In the genomic region with DNA sequence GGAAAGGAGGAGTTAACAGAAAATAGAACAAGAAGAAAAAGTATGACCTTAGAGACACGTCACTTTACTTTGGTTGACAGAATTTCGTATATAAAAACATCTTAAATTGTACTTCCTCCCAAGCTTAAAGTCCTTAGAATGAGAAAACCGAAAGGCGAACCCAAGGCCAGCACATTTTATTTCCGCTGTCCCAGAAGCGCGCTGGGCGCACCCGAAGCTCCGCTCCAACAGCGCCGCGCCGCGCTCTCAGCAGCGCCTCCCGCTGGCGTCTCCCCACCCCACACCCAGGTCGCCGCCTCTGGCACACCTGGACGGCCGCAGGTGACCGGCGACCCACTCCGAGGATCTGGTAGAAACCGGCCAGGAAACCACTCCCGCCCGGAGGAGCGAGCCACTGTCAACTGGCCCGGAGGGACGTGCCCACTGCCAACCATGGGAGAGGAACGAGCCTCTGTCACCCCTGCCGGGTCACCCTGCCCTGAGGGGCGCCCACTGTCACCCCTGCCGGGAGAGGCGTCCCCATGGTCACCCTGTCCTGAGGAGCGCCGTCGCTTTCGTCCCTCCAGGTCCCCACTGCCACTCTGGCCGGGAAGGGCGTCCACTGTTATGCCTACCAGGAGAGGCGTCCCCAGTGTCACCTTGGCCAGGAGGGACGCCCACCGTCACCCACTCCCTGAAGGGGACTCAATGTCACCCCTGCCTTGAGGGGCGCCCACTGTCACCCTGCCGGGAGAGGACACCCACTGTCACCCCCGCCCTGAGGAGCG, we compare ENCODE assay signal across 8 cellular contexts. TPM values are rescaled to one million over a fixed set of nuclear protein-coding genes. Genes with fewer than 3 reads are reported as not detected.
DNase-seq lines count a peak whose midpoint lies in the region; ATAC-seq and TF ChIP-seq lines count a peak whose summit lies in the region.

No MANE protein-coding gene starts in this region.

- H3K27me3 ChIP-seq in endocrine pancreas (ENCODE audit: control insufficient read depth, insufficient read depth, low read length): no peaks in the 10 kb centered on the region

- ATAC-seq in GM18873 (IDR thresholded peaks at IDR 0.05; ENCODE audit: low FRiP score, unreplicated experiment) (peak; percentile 38), HG03108 (IDR thresholded peaks at IDR 0.05; ENCODE audit: unreplicated experiment) (peak; percentile 50), mucosa of descending colon (peak; percentile 80)

- DNase-seq in AG20443 (ENCODE audit: low spot score): peak; percentile 75
- DNase-seq in NCI-H526 treated with DMSO at 0.1 percent for 48 hours (lab: John Stamatoyannopoulos, UW): peak; percentile 66
- DNase-seq in activated CD4-positive, alpha-beta memory T cell treated with anti-CD3 and anti-CD28 coated beads, Interleukin-2, amount 10 ng/mL, durations not matched to agents 7 days and 5 days: peak; percentile 80
- DNase-seq in mucosa of descending colon: peak; percentile 93 to 97 (median 94)
- peak; percentile 28 to 36 for DNase-seq in stimulated activated CD8-positive, alpha-beta memory T cell treated with anti-CD3 and anti-CD28 coated beads, Interleukin-4, amount 100 ng/mL, for 4 hours (ENCODE audit: low read depth in 2 of 2, low spot score in 1 of 2)

- no peaks in the 10 kb centered on the region for H3K9me3 Mint-ChIP-seq in activated CD4-positive, alpha-beta memory T cell treated with anti-CD3 and anti-CD28 coated beads, Interleukin-2, amount 10 ng/mL, durations not matched to agents 7 days and 5 days

- H3K36me3 ChIP-seq in endocrine pancreas (ENCODE audit: control insufficient read depth, insufficient read depth, low read length): no peaks in the 10 kb centered on the region
- no peaks in the 10 kb centered on the region for H3K36me3 ChIP-seq in mucosa of descending colon (ENCODE audit: low read depth)

- TF ChIP-seq CTCF in mucosa of descending colon (IDR thresholded peaks at IDR 0.05): peak; percentile 90

- peaks cover 3% of the 10 kb centered on the region for H3K4me1 ChIP-seq in endocrine pancreas (ENCODE audit: control insufficient read depth, insufficient read depth, low read length)
- H3K4me1 ChIP-seq in mucosa of descending colon (ENCODE audit: low read depth): no peaks in the 10 kb centered on the region

- intact Hi-C loops in mucosa of descending colon (cut with DNase I, micrococcal nuclease): loop anchor here in 1 of 2 donors (10.0 kb wide), 1 partner anchor 47 kb away; no protein-coding TSS in a partner anchor

- H3K9ac ChIP-seq in endocrine pancreas (ENCODE audit: control insufficient read depth, insufficient read depth, low read length): peak overlapping the region; percentile 15

- H3K36me3 Mint-ChIP-seq in activated CD4-positive, alpha-beta memory T cell treated with anti-CD3 and anti-CD28 coated beads, Interleukin-2, amount 10 ng/mL, durations not matched to agents 7 days and 5 days (ENCODE audit: low read depth): no peaks in the 10 kb centered on the region

- peak overlapping the region; percentile 91 for H3K4me3 Mint-ChIP-seq in activated CD4-positive, alpha-beta memory T cell treated with anti-CD3 and anti-CD28 coated beads, Interleukin-2, amount 10 ng/mL, durations not matched to agents 7 days and 5 days

- POLR2A ChIA-PET in activated CD4-positive, alpha-beta memory T cell treated with anti-CD3 and anti-CD28 coated beads, Interleukin-2, amount 10 ng/mL, durations not matched to agents 7 days and 5 days (lab: Charles Lee): interaction anchor here (0.5 to 1.3 kb wide), 6 partner anchors 35 to 582 kb away, joined by 3 to 8 read pairs (median 4); a partner anchor contains a TSS

- H3K4me3 ChIP-seq in endocrine pancreas (ENCODE audit: control insufficient read depth, insufficient read depth, low read length): peak overlapping the region; percentile 97
- H3K4me3 ChIP-seq in mucosa of descending colon: peak overlapping the region; percentile 92

- H3K27me3 Mint-ChIP-seq in activated CD4-positive, alpha-beta memory T cell treated with anti-CD3 and anti-CD28 coated beads, Interleukin-2, amount 10 ng/mL, durations not matched to agents 7 days and 5 days: no peaks in the 10 kb centered on the region

- H3K4me1 Mint-ChIP-seq in activated CD4-positive, alpha-beta memory T cell treated with anti-CD3 and anti-CD28 coated beads, Interleukin-2, amount 10 ng/mL, durations not matched to agents 7 days and 5 days: peaks cover 19% of the 10 kb centered on the region

- CTCF ChIA-PET in activated CD4-positive, alpha-beta memory T cell treated with anti-CD3 and anti-CD28 coated beads, Interleukin-2, amount 10 ng/mL, durations not matched to agents 7 days and 5 days (lab: Charles Lee): interaction anchor here (0.6 to 4.5 kb wide), 41 partner anchors 8 to 273 kb away, joined by 3 to 38 read pairs (median 5); a partner anchor contains a TSS

- peak overlapping the region; percentile 80 for H3K27ac Mint-ChIP-seq in activated CD4-positive, alpha-beta memory T cell treated with anti-CD3 and anti-CD28 coated beads, Interleukin-2, amount 10 ng/mL, durations not matched to agents 7 days and 5 days

- no peaks in the 10 kb centered on the region for H3K9me3 ChIP-seq in endocrine pancreas (ENCODE audit: control insufficient read depth, low read length)
- H3K9me3 ChIP-seq in mucosa of descending colon: no peaks in the 10 kb centered on the region

RNA-seq across cellular contexts. Expression of a gene that starts 0.8 kb away (rescaled TPM):
- total RNA-seq in activated CD4-positive, alpha-beta memory T cell treated with anti-CD3 and anti-CD28 coated beads, Interleukin-2, amount 10 ng/mL, durations not matched to agents 7 days and 5 days: 10 to 100 TPM; 23.0 to 24.1 TPM
- total RNA-seq in mucosa of descending colon: 100 to 1,000 TPM in 2 of 3 donors, 10 to 100 TPM in 1; 75.0 to 139 (median 117) TPM

RNA-seq across cellular contexts. Expression of a gene that starts 39.6 kb away (rescaled TPM):
- total RNA-seq in activated CD4-positive, alpha-beta memory T cell treated with anti-CD3 and anti-CD28 coated beads, Interleukin-2, amount 10 ng/mL, durations not matched to agents 7 days and 5 days: 10 to 100 TPM; 70.0 to 72.0 TPM
- 10 to 100 TPM; 40.4 to 67.5 (median 53.3) TPM for total RNA-seq in mucosa of descending colon

Comparison
In these comparisons a context has a peak if more than half of its experiments do, and no peak if none do; other contexts are left out.
1. Peak in every context shown above with its lines: DNase-seq, ATAC-seq and H3K4me3 ChIP-seq.
2. DNase-seq: peak in every context shown above with its lines; median percentile 94 in mucosa of descending colon; 80 in activated CD4-positive, alpha-beta memory T cell treated with anti-CD3 and anti-CD28 coated beads, Interleukin-2, amount 10 ng/mL, durations not matched to agents 7 days and 5 days; 75 in AG20443; 66 in NCI-H526 treated with DMSO at 0.1 percent for 48 hours; 32 in stimulated activated CD8-positive, alpha-beta memory T cell treated with anti-CD3 and anti-CD28 coated beads, Interleukin-4, amount 100 ng/mL, for 4 hours.